In genomic region chr20:61833807-61834610, GRCh38 we compare ENCODE assay signal across 23 cellular contexts.
DNase-seq lines count a peak whose midpoint lies in the region; ATAC-seq and TF ChIP-seq lines count a peak whose summit lies in the region.
"Had no signal": no experiment of that assay in that cellular context is flagged by ENCODE, and none has a peak within 500 bp of the region (broad histone marks: within the 10 kb centered on the region; RNA-seq: fewer than 3 reads in every experiment).

No MANE protein-coding gene starts in this region.

- H3K9me3 Mint-ChIP-seq in glutamatergic neuron (ENCODE audit: unreplicated experiment) (peaks cover 4% of the 10 kb centered on the region), GM23338 (peaks cover 4% of the 10 kb centered on the region)

- TF ChIP-seq EP300 in SK-N-SH (IDR thresholded peaks at IDR 0.05; ENCODE audit: borderline replicate concordance in 1 of 2, low read depth in 1 of 2, low read length in 1 of 2) (no peak), tibial nerve (IDR thresholded peaks at IDR 0.05) (no peak)

- H3K4me1 ChIP-seq in SK-N-SH (ENCODE audit: control insufficient read depth in 1 of 2, insufficient read depth in 2 of 2, low read depth in 1 of 2, low read length in 1 of 2), result no peaks in the 10 kb centered on the region
- no peaks in the 10 kb centered on the region for H3K4me1 ChIP-seq in osteoblast (ENCODE audit: insufficient read depth, low read length)
- no peaks in the 10 kb centered on the region for H3K4me1 ChIP-seq in GM23338 (ENCODE audit: insufficient read depth)
- no peaks in the 10 kb centered on the region for H3K4me1 ChIP-seq in tibial nerve
- H3K4me1 ChIP-seq: SJSA1 had no signal

- H3F3A ChIP-seq in SK-N-SH (replicated peaks; ENCODE audit: insufficient read depth), result no peaks in the 10 kb centered on the region
- H3F3A ChIP-seq in GM23338 (replicated peaks; ENCODE audit: low read depth), result no peaks in the 10 kb centered on the region

- H3K4me3 Mint-ChIP-seq in glutamatergic neuron (ENCODE audit: unreplicated experiment) (no peak overlapping the region), GM23338 (no peak overlapping the region)
- H3K4me3 Mint-ChIP-seq: CD14-positive monocyte, H9 had no signal

- H3K9me2 ChIP-seq in SK-N-SH, result no peaks in the 10 kb centered on the region
- H3K9me2 ChIP-seq in GM23338 (ENCODE audit: insufficient read depth), result no peaks in the 10 kb centered on the region

- POLR2A ChIA-PET in SK-N-SH (lab: Yijun Ruan, JAX), result no interaction called here

- H3K27me3 Mint-ChIP-seq in glutamatergic neuron (ENCODE audit: unreplicated experiment) (peaks cover 6% of the 10 kb centered on the region), GM23338 (ENCODE audit: insufficient read depth, low read depth, poor library complexity) (peaks cover 6% of the 10 kb centered on the region)

- H3K36me3 ChIP-seq in SK-N-SH (replicated peaks in 1 of 2; ENCODE audit: control insufficient read depth in 1 of 2, insufficient read depth in 2 of 2, low read length in 1 of 2) (no peaks in the 10 kb centered on the region), osteoblast (ENCODE audit: insufficient read depth, low read length) (no peaks in the 10 kb centered on the region), GM23338 (ENCODE audit: insufficient read depth) (no peaks in the 10 kb centered on the region), tibial nerve (no peaks in the 10 kb centered on the region)
- H3K36me3 ChIP-seq: SJSA1 had no signal

- H3K4me1 Mint-ChIP-seq in glutamatergic neuron (ENCODE audit: low read depth, unreplicated experiment) (no peaks in the 10 kb centered on the region), GM23338 (peaks cover 3% of the 10 kb centered on the region; the same call in 1 of the 3 replicates)

- no peak overlapping the region for H3K9ac ChIP-seq in SK-N-SH
- H3K9ac ChIP-seq: KMS-11 had no signal

- H3K36me3 Mint-ChIP-seq in glutamatergic neuron (ENCODE audit: unreplicated experiment), result peaks cover 3% of the 10 kb centered on the region
- H3K36me3 Mint-ChIP-seq in GM23338 (ENCODE audit: low read depth), result no peaks in the 10 kb centered on the region; the same call in 2 of the 3 replicates
- H3K36me3 Mint-ChIP-seq: CD14-positive monocyte had no signal

- no peak for TF ChIP-seq RAD21 in SK-N-SH (IDR thresholded peaks at IDR 0.05; ENCODE audit: low read length)

- H2AFZ ChIP-seq in SK-N-SH (ENCODE audit: low read depth), result no peak overlapping the region
- H2AFZ ChIP-seq in osteoblast (ENCODE audit: low read length), result no peak overlapping the region
- no peak overlapping the region for H2AFZ ChIP-seq in GM23338

- CTCF ChIA-PET in SK-N-SH (lab: Yijun Ruan, JAX), result no interaction called here

- no peak for ATAC-seq in SK-N-SH treated with all-trans-retinoic acid at 6 μM for 48 hours
- ATAC-seq in GM23338, result no peak

- H3K4me3 ChIP-seq in SK-N-SH (ENCODE audit: low read depth in 2 of 2, low read length in 1 of 2) (no peak overlapping the region), osteoblast (ENCODE audit: insufficient read depth, low read length) (no peak overlapping the region), GM23338 (no peak overlapping the region), tibial nerve (no peak overlapping the region)
- H3K4me3 ChIP-seq: SJSA1 had no signal

- H3K27ac ChIP-seq in SK-N-SH (ENCODE audit: low read depth in 2 of 2, low read length in 1 of 2), result no peak overlapping the region
- no peak overlapping the region for H3K27ac ChIP-seq in osteoblast (ENCODE audit: low read depth, low read length)
- no peak overlapping the region for H3K27ac ChIP-seq in GM23338 (ENCODE audit: low read depth)
- H3K27ac ChIP-seq in tibial nerve, result no peak overlapping the region
- H3K27ac ChIP-seq: 22Rv1, KMS-11, SJSA1 had no signal

- 40% methylated on average over 12 of the region's 14 CpGs for WGBS in SK-N-SH (ENCODE audit: low lambda C conversion rate)
- 78 to 83% methylated on average over 14 of the region's 14 CpGs for WGBS in tibial nerve, 2 donors

- H3K9me3 ChIP-seq in SK-N-SH, result no peaks in the 10 kb centered on the region
- H3K9me3 ChIP-seq in osteoblast (ENCODE audit: low read depth, low read length), result no peaks in the 10 kb centered on the region
- H3K9me3 ChIP-seq in tibial nerve, result no peaks in the 10 kb centered on the region
- H3K9me3 ChIP-seq: SJSA1 had no signal

- TF ChIP-seq CTCF in SK-N-SH (IDR thresholded peaks at IDR 0.05), result no peak
- TF ChIP-seq CTCF in glutamatergic neuron (IDR thresholded peaks at IDR 0.05; ENCODE audit: partially characterized antibody, unreplicated experiment), result no peak
- no peak for TF ChIP-seq CTCF in osteoblast (IDR thresholded peaks at IDR 0.05; ENCODE audit: extremely low read depth, low read depth, low read length)
- no peak for TF ChIP-seq CTCF in GM23338 (conservative IDR thresholded peaks at IDR 0.05; ENCODE audit: low read depth in 2 of 2)
- no peak for TF ChIP-seq CTCF in tibial nerve (IDR thresholded peaks at IDR 0.05)

- H4K20me1 ChIP-seq in SK-N-SH (ENCODE audit: insufficient read depth) (no peaks in the 10 kb centered on the region), osteoblast (ENCODE audit: insufficient read depth, low read length) (no peaks in the 10 kb centered on the region), GM23338 (replicated peaks; ENCODE audit: insufficient read depth) (no peaks in the 10 kb centered on the region)

- H3K79me2 ChIP-seq in SK-N-SH (ENCODE audit: insufficient read depth) (no peaks in the 10 kb centered on the region), osteoblast (ENCODE audit: insufficient read depth, low read length) (no peaks in the 10 kb centered on the region), GM23338 (replicated peaks; ENCODE audit: insufficient read depth) (no peaks in the 10 kb centered on the region)

- H3K27ac Mint-ChIP-seq in glutamatergic neuron (ENCODE audit: unreplicated experiment) (no peak overlapping the region), GM23338 (no peak overlapping the region)
- H3K27ac Mint-ChIP-seq: CD14-positive monocyte had no signal

- no peak overlapping the region for H3K4me2 ChIP-seq in SK-N-SH
- H3K4me2 ChIP-seq in osteoblast (ENCODE audit: insufficient read depth, low read length), result no peak overlapping the region
- no peak overlapping the region for H3K4me2 ChIP-seq in GM23338
- H3K4me2 ChIP-seq: KMS-11 had no signal

- DNase-seq in SK-N-SH (peak; percentile 49), NAMALWA (ENCODE audit: low spot score) (peak; percentile 17), glutamatergic neuron (peak; percentile 6), osteoblast (ENCODE audit: insufficient read length, low spot score, missing footprints) (peak; percentile 35), AG08395 (ENCODE audit: low spot score) (no peak), GM23338 (ENCODE audit: low spot score) (no peak), tibial nerve (ENCODE audit: low spot score in 2 of 2) (no peak)
- DNase-seq: DMS53; GF-D8; H9; NCI-H1105; NCI-H146; NCI-H2029 treated with DMSO at 0.1 percent for 48 hours; NCI-H226; NCI-H510A treated with DMSO at 0.1 percent for 48 hours; NCI-H748 treated with DMSO at 0.1 percent for 48 hours; NK-92 treated with Interleukin-12 subunit alpha and Interleukin-12 subunit beta, amount 100 ng/mL, for 24 hours; SW 1271 had no signal

- no peaks in the 10 kb centered on the region for H3K27me3 ChIP-seq in SK-N-SH (ENCODE audit: insufficient read depth)
- no peaks in the 10 kb centered on the region for H3K27me3 ChIP-seq in osteoblast (ENCODE audit: insufficient read depth, low read length)
- H3K27me3 ChIP-seq in GM23338 (ENCODE audit: insufficient read depth), result no peaks in the 10 kb centered on the region
- no peaks in the 10 kb centered on the region for H3K27me3 ChIP-seq in tibial nerve
- H3K27me3 ChIP-seq: SJSA1 had no signal

- TF ChIP-seq POLR2A in tibial nerve (IDR thresholded peaks at IDR 0.05), result no peak

TF ChIP-seq in SK-N-SH, 30 proteins besides CTCF, POLR2A, EP300 and RAD21 (continues in another document):
- TF ChIP-seq NRF1 (IDR thresholded peaks at IDR 0.05; ENCODE audit: low read depth, low read length), result no peak
- no peak for TF ChIP-seq USF2 (IDR thresholded peaks at IDR 0.05; ENCODE audit: borderline replicate concordance, low read depth, low read length)

TF ChIP-seq in SK-N-SH treated with all-trans-retinoic acid at 6 μM for 48 hours, 23 proteins besides CTCF, POLR2A, EP300 and RAD21 (continues in another document):
- TF ChIP-seq CREB5 (CRISPR knock-in tag; IDR thresholded peaks at IDR 0.05; ENCODE audit: low read depth) (no peak), ZC3H10 (CRISPR knock-in tag; IDR thresholded peaks at IDR 0.05) (no peak), ESRRG (CRISPR knock-in tag; IDR thresholded peaks at IDR 0.05) (no peak), GLIS3 (CRISPR knock-in tag; IDR thresholded peaks at IDR 0.05) (no peak), ZNF8 (CRISPR knock-in tag; IDR thresholded peaks at IDR 0.05) (no peak), ZNF70 (CRISPR knock-in tag; IDR thresholded peaks at IDR 0.05) (no peak)

TF ChIP-seq in GM23338, 12 proteins besides CTCF, POLR2A, EP300 and RAD21:
- no peak for TF ChIP-seq ZNF331 (CRISPR knock-in tag; IDR thresholded peaks at IDR 0.05; ENCODE audit: low read depth)
- no peak for TF ChIP-seq POLR2AphosphoS5 (IDR thresholded peaks at IDR 0.05; ENCODE audit: low read depth)
TF ChIP-seq in GM23338: peak in this region for 0.

Comparison
In these comparisons a context has a peak if more than half of its experiments do, and no peak if none do; other contexts are left out.
1. DNase-seq: peak in SK-N-SH (single experiment), NAMALWA (single experiment), glutamatergic neuron (single experiment) and osteoblast (single experiment); none in AG08395 (single experiment), GM23338 (single experiment) and tibial nerve (0 of 2).